In genomic region chr4:40971346-40971745, GRCh38 we compare ENCODE assay signal across 22 cellular contexts.
"Had no signal": no experiment of that assay in that cellular context is flagged by ENCODE, and none has a peak within 500 bp of the region (broad histone marks: within the 10 kb centered on the region; RNA-seq: fewer than 3 reads in every experiment).

No MANE protein-coding gene starts in this region.

- H3K36me3 ChIP-seq: colonic mucosa, esophagus squamous epithelium, gastroesophageal sphincter, lower lobe of right lung had no signal

- DNase-seq: colonic mucosa; cortex of kidney; effector CD8-positive, alpha-beta T cell; effector memory CD8-positive, alpha-beta T cell; endodermal cell; erythroblast; esophagus squamous epithelium; foreskin keratinocyte; glutamatergic neuron; head of caudate nucleus; heart right ventricle; hippocampal formation; left cardiac atrium; left lung; left ventricle myocardium superior; lower lobe of right lung; mesenchymal stem cell; mucosa of descending colon; naive B cell had no signal

- H3K4me3 ChIP-seq: colonic mucosa, esophagus squamous epithelium, gastroesophageal sphincter, heart right ventricle, left lung, lower lobe of right lung, mucosa of descending colon had no signal

- H3K9me3 ChIP-seq: colonic mucosa, esophagus squamous epithelium, gastroesophageal sphincter, lower lobe of right lung had no signal

- H3K27me3 ChIP-seq: colonic mucosa, esophagus squamous epithelium, foreskin keratinocyte, gastroesophageal sphincter, heart right ventricle, left lung had no signal

- ATAC-seq: effector memory CD8-positive, alpha-beta T cell; esophagus mucosa; foreskin keratinocyte; gastroesophageal sphincter; heart right ventricle; left cardiac atrium; left lung; left ventricle myocardium superior; lower lobe of right lung; mucosa of descending colon had no signal

- H3K27ac ChIP-seq: colonic mucosa, epithelial cell of prostate, esophagus squamous epithelium, foreskin keratinocyte, gastroesophageal sphincter, heart right ventricle, left lung, lower lobe of right lung had no signal
